Comparison of ENCODE assay signal across 29 cellular contexts in the genomic region with DNA sequence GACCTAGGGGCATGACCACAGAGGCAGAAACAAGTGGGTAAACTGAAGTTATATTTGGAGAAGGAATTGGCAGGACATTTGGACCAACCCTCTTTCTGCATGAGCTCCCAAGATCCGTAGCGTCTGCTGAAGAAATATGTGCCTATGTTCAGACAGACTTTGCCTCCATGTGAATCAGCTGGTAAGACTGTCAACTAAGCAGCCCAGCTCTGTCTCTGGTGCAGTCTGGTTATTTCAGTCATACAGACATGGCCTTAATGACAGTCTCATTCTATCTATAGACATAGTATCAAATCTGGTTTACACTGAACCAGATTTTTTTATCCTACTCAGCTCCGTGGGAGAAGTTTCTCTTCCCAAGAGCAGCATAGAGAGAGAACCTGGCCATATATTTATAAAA.
"Had no signal": no experiment of that assay in that cellular context is flagged by ENCODE, and none has a peak within 500 bp of the region (broad histone marks: within the 10 kb centered on the region; RNA-seq: fewer than 3 reads in every experiment).

No MANE protein-coding gene starts in this region.

- H3K4me3 Mint-ChIP-seq: activated CD4-positive, alpha-beta T cell treated with anti-CD3 and anti-CD28 coated beads for 36 hours; activated CD4-positive, alpha-beta T cell treated with anti-CD3 and anti-CD28 coated beads, Interleukin-2, amount 10 ng/mL, durations not matched to agents 7 days and 5 days; activated CD8-positive, alpha-beta T cell treated with anti-CD3 and anti-CD28 coated beads, Interleukin-2, amount 10 ng/mL, durations not matched to agents 7 days and 5 days; activated naive CD4-positive, alpha-beta T cell treated with anti-CD3 and anti-CD28 coated beads, Interleukin-2, amount 50 U/mL, for 24 hours; activated naive CD8-positive, alpha-beta T cell treated with anti-CD3 and anti-CD28 coated beads, Interleukin-2, amount 10 ng/mL, durations not matched to agents 7 days and 5 days; activated T-cell treated with anti-CD3 and anti-CD28 coated beads, Interleukin-2, amount 50 U/mL, for 24 hours; WTC11 had no signal

- H3K27me3 ChIP-seq: ascending aorta, cardiac muscle cell, Peyer's patch had no signal

- H3K9me3 ChIP-seq: ascending aorta, Peyer's patch had no signal

- H3K27ac ChIP-seq: ascending aorta, cardiac muscle cell, KMS-11, Peyer's patch had no signal

- H3K4me1 ChIP-seq: ascending aorta, Peyer's patch had no signal

- H3K27me3 Mint-ChIP-seq: activated CD4-positive, alpha-beta T cell treated with anti-CD3 and anti-CD28 coated beads for 36 hours; activated CD4-positive, alpha-beta T cell treated with anti-CD3 and anti-CD28 coated beads, Interleukin-2, amount 10 ng/mL, durations not matched to agents 7 days and 5 days; activated naive CD4-positive, alpha-beta T cell treated with anti-CD3 and anti-CD28 coated beads, Interleukin-2, amount 50 U/mL, for 24 hours; activated naive CD8-positive, alpha-beta T cell treated with anti-CD3 and anti-CD28 coated beads, Interleukin-2, amount 10 ng/mL, durations not matched to agents 7 days and 5 days; activated T-cell treated with anti-CD3 and anti-CD28 coated beads, Interleukin-2, amount 50 U/mL, for 24 hours had no signal

- H3K9ac ChIP-seq: KMS-11 had no signal

- H3K36me3 Mint-ChIP-seq: activated naive CD8-positive, alpha-beta T cell treated with anti-CD3 and anti-CD28 coated beads, Interleukin-2, amount 10 ng/mL, durations not matched to agents 7 days and 5 days; WTC11 had no signal

- H3K4me2 ChIP-seq: KMS-11 had no signal

- H3K4me3 ChIP-seq: ascending aorta, cardiac muscle cell, Peyer's patch had no signal

- DNase-seq: activated CD4-positive, alpha-beta T cell treated with anti-CD3 and anti-CD28 coated beads for 36 hours; activated CD4-positive, alpha-beta T cell treated with anti-CD3 and anti-CD28 coated beads, Interleukin-2, amount 10 ng/mL, durations not matched to agents 7 days and 5 days; activated CD4-positive, alpha-beta T cell treated with anti-CD3 and anti-CD28 coated beads, Interleukin-2, amount 50 U/mL, for 48 hours; activated CD8-positive, alpha-beta T cell treated with anti-CD3 and anti-CD28 coated beads, Interleukin-2, amount 10 ng/mL, durations not matched to agents 7 days and 5 days; activated gamma-delta T cell; activated naive CD4-positive, alpha-beta T cell treated with Interleukin-2 at 50 U/mL for 16 hours; activated naive CD8-positive, alpha-beta T cell treated with anti-CD3 and anti-CD28 coated beads, Interleukin-2, amount 10 ng/mL, durations not matched to agents 7 days and 5 days; activated T-cell treated with anti-CD3 and anti-CD28 coated beads, Interleukin-2, amount 50 U/mL, for 24 hours; MM.1S; MV-4-11; NCI-H1092; NCI-H187 treated with DMSO at 0.1 percent for 48 hours; NCI-H2081; NCI-H2171 treated with DMSO at 0.1 percent for 48 hours; NCI-H2227 treated with DMSO at 0.1 percent for 48 hours; NCI-H446; NCI-H510A treated with DMSO at 0.1 percent for 48 hours; NCI-H526 treated with DMSO at 0.1 percent for 48 hours; NK-92 treated with Interleukin-12 subunit alpha and Interleukin-12 subunit beta, amount 100 ng/mL, for 24 hours; PC-3; Peyer's patch; RPMI8226 had no signal

- ATAC-seq: activated CD4-positive, alpha-beta T cell treated with anti-CD3 and anti-CD28 coated beads for 36 hours; activated CD4-positive, CD25-positive, alpha-beta regulatory T cell treated with anti-CD3 and anti-CD28 coated beads, Interleukin-2, amount 50 U/mL, for 24 hours; activated CD8-positive, alpha-beta T cell treated with anti-CD3 and anti-CD28 coated beads, Interleukin-2, amount 10 ng/mL, durations not matched to agents 7 days and 5 days; PC-3; WTC11 had no signal

- H3K36me3 ChIP-seq: ascending aorta, cardiac muscle cell, Peyer's patch had no signal

- H3K4me1 Mint-ChIP-seq: activated CD4-positive, alpha-beta T cell treated with anti-CD3 and anti-CD28 coated beads for 36 hours; activated CD4-positive, alpha-beta T cell treated with anti-CD3 and anti-CD28 coated beads, Interleukin-2, amount 10 ng/mL, durations not matched to agents 7 days and 5 days; activated naive CD4-positive, alpha-beta T cell treated with anti-CD3 and anti-CD28 coated beads, Interleukin-2, amount 50 U/mL, for 24 hours; activated naive CD8-positive, alpha-beta T cell treated with anti-CD3 and anti-CD28 coated beads, Interleukin-2, amount 10 ng/mL, durations not matched to agents 7 days and 5 days had no signal

- H3K27ac Mint-ChIP-seq: activated CD4-positive, alpha-beta T cell treated with anti-CD3 and anti-CD28 coated beads for 36 hours; activated CD4-positive, alpha-beta T cell treated with anti-CD3 and anti-CD28 coated beads, Interleukin-2, amount 10 ng/mL, durations not matched to agents 7 days and 5 days; activated CD8-positive, alpha-beta T cell treated with anti-CD3 and anti-CD28 coated beads, Interleukin-2, amount 10 ng/mL, durations not matched to agents 7 days and 5 days; activated naive CD4-positive, alpha-beta T cell treated with anti-CD3 and anti-CD28 coated beads, Interleukin-2, amount 50 U/mL, for 24 hours; activated naive CD8-positive, alpha-beta T cell treated with anti-CD3 and anti-CD28 coated beads, Interleukin-2, amount 10 ng/mL, durations not matched to agents 7 days and 5 days; activated T-cell treated with anti-CD3 and anti-CD28 coated beads, Interleukin-2, amount 50 U/mL, for 24 hours; activated T-helper 2 cell treated with anti-CD3 and anti-CD28 coated beads, Interferon-gamma antibody, Interleukin-2, Interleukin-4, amounts not matched to agents 10 μg/mL and 5 μg/mL and 100 μg/mL, durations not matched to agents 14 hours and 24 hours and 36 hours; WTC11 had no signal
